20 cellular contexts compared by ENCODE assay signal in the genomic region with DNA sequence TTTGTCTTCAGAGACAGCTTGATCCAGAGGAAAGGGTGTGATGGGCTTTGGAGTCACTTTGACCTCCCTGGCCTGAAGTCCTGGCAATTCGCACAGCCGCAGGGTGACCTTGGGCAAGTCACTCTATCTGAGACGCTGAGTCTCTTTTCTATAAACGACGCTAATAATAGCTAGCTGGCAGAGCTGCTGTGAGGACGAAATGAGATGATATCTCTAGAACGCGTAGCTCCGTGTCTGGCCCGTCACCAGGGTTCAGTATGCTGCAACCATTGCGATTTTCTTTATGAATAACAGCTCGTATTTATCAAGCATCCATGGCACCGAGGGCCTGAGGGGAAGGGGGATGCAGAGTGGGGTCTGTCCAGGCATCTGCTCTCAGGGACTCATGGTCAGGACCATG. TPM values are rescaled to one million over a fixed set of nuclear protein-coding genes. Genes with fewer than 3 reads are reported as not detected.
"Had no signal": no experiment of that assay in that cellular context is flagged by ENCODE, and none has a peak within 500 bp of the region (broad histone marks: within the 10 kb centered on the region; RNA-seq: fewer than 3 reads in every experiment).

No MANE protein-coding gene starts in this region.

- H3K9me3 ChIP-seq: colonic mucosa, tibial artery had no signal

- H3K9ac ChIP-seq: neural progenitor cell had no signal

- H3K4me1 ChIP-seq: colonic mucosa, neural progenitor cell, tibial artery had no signal

- H3K27me3 ChIP-seq: colonic mucosa, neural progenitor cell had no signal

- H3K27ac ChIP-seq: colonic mucosa, neural progenitor cell, tibial artery had no signal

- DNase-seq: activated CD8-positive, alpha-beta memory T cell treated with anti-CD3 and anti-CD28 coated beads for 24 hours; activated CD8-positive, alpha-beta memory T cell treated with anti-CD3 and anti-CD28 coated beads, Interleukin-2, amount 50 U/mL, for 4 hours; activated naive CD4-positive, alpha-beta T cell treated with Interleukin-2 at 50 U/mL for 16 hours; activated naive CD8-positive, alpha-beta T cell treated with anti-CD3 and anti-CD28 coated beads, Interleukin-2, amount 50 U/mL, for 24 hours; activated T-cell treated with anti-CD3 and anti-CD28 coated beads, Interleukin-2, amount 50 U/mL, for 4 hours; central memory CD4-positive, alpha-beta T cell; colonic mucosa; endodermal cell; naive thymus-derived CD8-positive, alpha-beta T cell; stimulated activated CD4-positive, alpha-beta T cell treated with anti-CD3 and anti-CD28 coated beads, Interleukin-4, amount 100 ng/mL, for 24 hours; stimulated activated naive CD8-positive, alpha-beta T cell treated with anti-CD3 and anti-CD28 coated beads, Interleukin-15, Interleukin-2, amounts not matched to agents 100 U/mL and 50 U/mL, for 24 hours; T-helper 9 cell; tibial artery had no signal

- H3K36me3 ChIP-seq: colonic mucosa, neural progenitor cell, tibial artery had no signal

- ATAC-seq: activated naive CD8-positive, alpha-beta T cell treated with anti-CD3 and anti-CD28 coated beads, Interleukin-2, amount 50 U/mL, for 24 hours; activated T-cell treated with anti-CD3 and anti-CD28 coated beads, Interleukin-2, amount 50 U/mL, for 4 hours; naive thymus-derived CD8-positive, alpha-beta T cell; stimulated activated naive CD8-positive, alpha-beta T cell treated with anti-CD3 and anti-CD28 coated beads, Interleukin-15, Interleukin-2, amounts not matched to agents 100 U/mL and 50 U/mL, for 24 hours; WTC11 had no signal

- H3K4me3 ChIP-seq: colonic mucosa, neural progenitor cell, tibial artery had no signal

RNA-seq across cellular contexts. Expression of a gene that starts 58.7 kb away (rescaled TPM):
- total RNA-seq: activated T-cell treated with anti-CD3 and anti-CD28 coated beads, Interleukin-2, amount 50 U/mL, for 4 hours; fibroblast of villous mesenchyme; lung microvascular endothelial cell; naive thymus-derived CD8-positive, alpha-beta T cell; renal cortical epithelial cell; T-helper 1 cell treated with Interleukin-12 subunit alpha and Interleukin-12 subunit beta and Interleukin-4 antibody, amounts not matched to agents 30 ng/mL and 1 ng/mL, for 36 hours had no signal
- polyA plus RNA-seq: keratinocyte; naive thymus-derived CD8-positive, alpha-beta T cell had no signal
